8 cellular contexts compared by ENCODE assay signal in genomic region chr17:40417609-40418427, GRCh38. TPM values are rescaled to one million over a fixed set of nuclear protein-coding genes. Genes with fewer than 3 reads are reported as not detected.
A peak's percentile ranks its signal among the peaks of the same experiment; 100 is the strongest.
DNase-seq lines count a peak whose midpoint lies in the region; ATAC-seq lines count a peak whose summit lies in the region.

Gene TOP2A, minus strand, starts transcription at chr17:40417896. Its CDS starts 105 bp downstream, at chr17:40417791.

- H3K4me3 Mint-ChIP-seq in naive B cell = peak within 1 kb of the TSS; percentile 89 to 97 (median 92)
- H3K4me3 Mint-ChIP-seq in stimulated activated effector memory CD8-positive, alpha-beta T cell treated with anti-CD3 and anti-CD28 coated beads, Interleukin-12 subunit alpha, Interleukin-12 subunit beta, amount 100 ng/mL, for 72 hours = peak within 1 kb of the TSS; percentile 94

- H3K27ac Mint-ChIP-seq in naive B cell = peak within 1 kb of the TSS; percentile 55 to 97 (median 84)
- H3K27ac Mint-ChIP-seq in stimulated activated effector memory CD8-positive, alpha-beta T cell treated with anti-CD3 and anti-CD28 coated beads, Interleukin-12 subunit alpha, Interleukin-12 subunit beta, amount 100 ng/mL, for 72 hours = peak within 1 kb of the TSS; percentile 96

- no peaks in the 10 kb centered on the region for H3K36me3 Mint-ChIP-seq in naive B cell
- H3K36me3 Mint-ChIP-seq in stimulated activated effector memory CD8-positive, alpha-beta T cell treated with anti-CD3 and anti-CD28 coated beads, Interleukin-12 subunit alpha, Interleukin-12 subunit beta, amount 100 ng/mL, for 72 hours = peaks cover 52% of the 10 kb centered on the region

- DNase-seq in EH (ENCODE audit: low read depth) = peak; percentile 100
- peak; percentile 92 for DNase-seq in GOT3 (lab: John Stamatoyannopoulos, UW)
- DNase-seq in LHCN-M2 (ENCODE audit: low read depth) = peak; percentile 100
- peak; percentile 100 for DNase-seq in RPMI7951 (ENCODE audit: low read depth)
- peak; percentile 86 for DNase-seq in activated T-helper 1 cell treated with Interleukin-2 at 50 U/mL for 16 hours (ENCODE audit: low read depth)
- DNase-seq in fibroblast of gingiva (ENCODE audit: low read depth) = peak; percentile 99
- DNase-seq in naive B cell = peak; percentile 96
- DNase-seq in stimulated activated effector memory CD8-positive, alpha-beta T cell treated with anti-CD3 and anti-CD28 coated beads, Interleukin-12 subunit alpha, Interleukin-12 subunit beta, amount 100 ng/mL, for 72 hours (ENCODE audit: low spot score in 2 of 2) = peak; percentile 99 to 100

- H3K4me1 Mint-ChIP-seq in naive B cell = peaks cover 10 to 26% (median 15%) of the 10 kb centered on the region in 3 donors
- H3K4me1 Mint-ChIP-seq in stimulated activated effector memory CD8-positive, alpha-beta T cell treated with anti-CD3 and anti-CD28 coated beads, Interleukin-12 subunit alpha, Interleukin-12 subunit beta, amount 100 ng/mL, for 72 hours = peaks cover 9% of the 10 kb centered on the region

- no peaks in the 10 kb centered on the region for H3K9me3 Mint-ChIP-seq in naive B cell
- H3K9me3 Mint-ChIP-seq in stimulated activated effector memory CD8-positive, alpha-beta T cell treated with anti-CD3 and anti-CD28 coated beads, Interleukin-12 subunit alpha, Interleukin-12 subunit beta, amount 100 ng/mL, for 72 hours = no peaks in the 10 kb centered on the region

- no peaks in the 10 kb centered on the region for H3K27me3 Mint-ChIP-seq in naive B cell

- peak; percentile 98 to 99 for ATAC-seq in naive B cell (ENCODE audit: low read depth in 2 of 2)
- peak; percentile 99 for ATAC-seq in stimulated activated effector memory CD8-positive, alpha-beta T cell treated with anti-CD3 and anti-CD28 coated beads, Interleukin-12 subunit alpha, Interleukin-12 subunit beta, amount 100 ng/mL, for 72 hours

RNA-seq across cellular contexts. Expression of gene TOP2A, which starts in this region (rescaled TPM):
- 264 and 349 TPM in 2 replicates for total RNA-seq in LHCN-M2 (2014; rRNA removed)
- 54.4 TPM for polyA plus RNA-seq in LHCN-M2 (2012)
- total RNA-seq in RPMI7951 (2014; rRNA removed; shearing (Covaris generic)) = 303 and 315 TPM in 2 replicates
- 1 to 10 TPM in 1 of 6 donors, under 1 TPM in 4, not detected in 1; 0.49 to 1.7 (median 0.79) TPM for polyA plus RNA-seq in naive B cell (ENCODE audit: low read depth in 6 of 6)

Comparison
In these comparisons a context has a peak if more than half of its experiments do, and no peak if none do; other contexts are left out.
1. Peak in every context shown above with its lines: DNase-seq and ATAC-seq.